29 cellular contexts compared by ENCODE assay signal in the genomic region with DNA sequence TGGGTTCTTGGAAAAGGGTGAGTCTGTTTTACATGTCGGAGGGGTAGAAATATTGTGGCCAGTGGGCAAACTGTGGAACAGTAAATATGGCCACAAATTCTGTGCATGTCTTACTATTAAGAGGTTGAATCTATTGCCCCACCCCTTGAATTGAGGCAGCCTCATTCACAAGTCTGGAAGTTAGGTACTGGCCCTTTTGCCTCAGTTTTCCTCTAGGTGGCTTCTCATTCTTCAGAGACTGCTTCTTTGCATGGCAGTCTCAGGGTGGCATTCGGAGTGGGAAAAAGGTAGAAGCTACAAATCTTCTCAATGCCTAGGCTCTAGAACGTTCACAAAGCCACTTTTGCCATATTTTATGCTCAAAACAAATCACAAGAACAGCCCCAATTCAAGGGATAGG. TPM values are rescaled to one million over a fixed set of nuclear protein-coding genes. Genes with fewer than 3 reads are reported as not detected.
"Had no signal": no experiment of that assay in that cellular context is flagged by ENCODE, and none has a peak within 500 bp of the region (broad histone marks: within the 10 kb centered on the region; RNA-seq: fewer than 3 reads in every experiment).

No MANE protein-coding gene starts in this region.

- H3K27ac ChIP-seq: ascending aorta, coronary artery, epithelial cell of prostate, gastrocnemius medialis, neutrophil, right lobe of liver, tibial nerve, WERI-Rb-1 had no signal

- ATAC-seq: gastrocnemius medialis, left cardiac atrium, right lobe of liver had no signal

- H3K27me3 ChIP-seq: ascending aorta, gastrocnemius medialis, neutrophil, right lobe of liver, tibial nerve had no signal

- H3K9me3 ChIP-seq: ascending aorta, gastrocnemius medialis, neutrophil, right lobe of liver, tibial nerve had no signal

- FAIRE-seq: keratinocyte had no signal

- H3K36me3 ChIP-seq: ascending aorta, gastrocnemius medialis, neutrophil, right lobe of liver, tibial nerve, WERI-Rb-1 had no signal

- H3K4me1 ChIP-seq: ascending aorta, gastrocnemius medialis, right lobe of liver, tibial nerve had no signal

- H3K4me3 ChIP-seq: ascending aorta, coronary artery, gastrocnemius medialis, right lobe of liver, tibial nerve had no signal

- DNase-seq: activated CD4-positive, alpha-beta memory T cell treated with anti-CD3 and anti-CD28 coated beads for 36 hours; activated CD4-positive, alpha-beta T cell treated with anti-CD3 and anti-CD28 coated beads, Interleukin-2, amount 10 ng/mL, durations not matched to agents 24 days and 14 days; activated CD4-positive, CD25-positive, alpha-beta regulatory T cell treated with anti-CD3 and anti-CD28 coated beads, Interleukin-2, amount 50 U/mL, for 72 hours; activated CD8-positive, alpha-beta memory T cell treated with anti-CD3 and anti-CD28 coated beads, Interleukin-2, amount 50 U/mL, for 48 hours; activated gamma-delta T cell; activated naive CD4-positive, alpha-beta T cell treated with anti-CD3 and anti-CD28 coated beads, Interleukin-2, amount 10 ng/mL, durations not matched to agents 7 days and 5 days; activated naive CD8-positive, alpha-beta T cell treated with anti-CD3 and anti-CD28 coated beads, Interleukin-2, amount 10 ng/mL, durations not matched to agents 7 days and 5 days; activated T-cell treated with anti-CD3 and anti-CD28 coated beads, Interleukin-2, amount 50 U/mL, for 24 hours; gastrocnemius medialis; glutamatergic neuron; left cardiac atrium; mammary epithelial cell; naive B cell; nephron progenitor cell; right lobe of liver; stimulated activated CD4-positive, alpha-beta T cell treated with anti-CD3 and anti-CD28 coated beads, Interleukin-2, amount 100 ng/mL, for 48 hours; stimulated activated naive CD4-positive, alpha-beta T cell treated with Interleukin-2 at 50 U/mL for 16 hours; T-helper 9 cell; WERI-Rb-1 had no signal

RNA-seq across cellular contexts. Expression of gene SLC9C2, which starts 57.2 kb away (rescaled TPM):
- total RNA-seq: activated CD4-positive, alpha-beta memory T cell treated with anti-CD3 and anti-CD28 coated beads for 36 hours; activated CD4-positive, alpha-beta T cell treated with anti-CD3 and anti-CD28 coated beads, Interleukin-2, amount 10 ng/mL, durations not matched to agents 24 days and 14 days; activated naive CD8-positive, alpha-beta T cell treated with anti-CD3 and anti-CD28 coated beads, Interleukin-2, amount 10 ng/mL, durations not matched to agents 7 days and 5 days; ascending aorta; gastrocnemius medialis; liver; mammary epithelial cell; osteocyte; progenitor cell of endocrine pancreas; right lobe of liver; ureter had no signal
- polyA plus RNA-seq: keratinocyte, liver had no signal
